19 cellular contexts compared by ENCODE assay signal in genomic region chr4:105679186-105679585, GRCh38. TPM values are rescaled to one million over a fixed set of nuclear protein-coding genes. Genes with fewer than 3 reads are reported as not detected.
DNase-seq lines count a peak whose midpoint lies in the region; ATAC-seq, FAIRE-seq and TF ChIP-seq lines count a peak whose summit lies in the region.
"Had no signal": no experiment of that assay in that cellular context is flagged by ENCODE, and none has a peak within 500 bp of the region (broad histone marks: within the 10 kb centered on the region; RNA-seq: fewer than 3 reads in every experiment).

No MANE protein-coding gene starts in this region.

- H3K4me2 ChIP-seq in SK-N-SH (no peak overlapping the region), PC-3 (ENCODE audit: low read length) (peak overlapping the region; percentile 35)
- H3K4me2 ChIP-seq: KMS-11, neural progenitor cell had no signal

- H3F3A ChIP-seq in SK-N-SH (replicated peaks; ENCODE audit: insufficient read depth), result no peaks in the 10 kb centered on the region
- peaks cover 7% of the 10 kb centered on the region for H3F3A ChIP-seq in PC-3 (ENCODE audit: low read length, unreplicated experiment)

- H3K9ac ChIP-seq in SK-N-SH, result no peak overlapping the region
- no peak overlapping the region for H3K9ac ChIP-seq in PC-3 (ENCODE audit: low read length)
- H3K9ac ChIP-seq: KMS-11, neural progenitor cell had no signal

- TSS peak; percentile 9 for BruUV-seq in PC-3 (replicated peaks; lab: Mats Ljungman, UMichigan)

- no peak for TF ChIP-seq RAD21 in SK-N-SH (IDR thresholded peaks at IDR 0.05; ENCODE audit: low read length)

- POLR2A ChIA-PET in SK-N-SH (lab: Yijun Ruan, JAX), result no interaction called here
- POLR2A ChIA-PET in PC-3 (lab: Charles Lee; ENCODE audit: unreplicated experiment), result no interaction called here

- H3K4me3 ChIP-seq in SK-N-SH (ENCODE audit: low read depth in 2 of 2, low read length in 1 of 2) (no peak overlapping the region), PC-3 (ENCODE audit: low read length) (no peak overlapping the region), small intestine (ENCODE audit: low read depth in 1 of 2, low read length in 2 of 2) (no peak overlapping the region)
- H3K4me3 ChIP-seq: ascending aorta, neural progenitor cell, vagina had no signal

- H3K9me2 ChIP-seq in SK-N-SH (no peaks in the 10 kb centered on the region), PC-3 (replicated peaks; ENCODE audit: low read length) (no peaks in the 10 kb centered on the region)

- CTCF ChIA-PET in SK-N-SH (lab: Yijun Ruan, JAX) (interaction anchor here (0.8 kb wide), 1 partner anchor 158 kb away, joined by 3 read pairs; no protein-coding TSS in a partner anchor), PC-3 (lab: Charles Lee) (no interaction called here)

- H3K27ac ChIP-seq in SK-N-SH (ENCODE audit: low read depth in 2 of 2, low read length in 1 of 2) (no peak overlapping the region), PC-3 (ENCODE audit: low read length) (no peak overlapping the region), small intestine (ENCODE audit: low read depth in 1 of 2, low read length in 1 of 2) (no peak overlapping the region)
- H3K27ac ChIP-seq: ascending aorta, KMS-11, neural progenitor cell, vagina had no signal

- TF ChIP-seq CTCF in SK-N-SH (IDR thresholded peaks at IDR 0.05) (no peak), PC-3 (conservative IDR thresholded peaks at IDR 0.05; ENCODE audit: low read depth, low read length) (no peak)

- TF ChIP-seq EP300 in SK-N-SH (IDR thresholded peaks at IDR 0.05; ENCODE audit: borderline replicate concordance in 1 of 2, low read depth in 1 of 2, low read length in 1 of 2), result no peak

- H4K20me1 ChIP-seq in SK-N-SH (ENCODE audit: insufficient read depth) (no peaks in the 10 kb centered on the region), PC-3 (ENCODE audit: low read length) (no peaks in the 10 kb centered on the region)

- H3K36me3 ChIP-seq in SK-N-SH (replicated peaks in 1 of 2; ENCODE audit: control insufficient read depth in 1 of 2, insufficient read depth in 2 of 2, low read length in 1 of 2), result peaks cover 25 to 33% of the 10 kb centered on the region in 2 experiments
- peaks cover 7% of the 10 kb centered on the region for H3K36me3 ChIP-seq in PC-3 (ENCODE audit: low read depth, low read length)
- H3K36me3 ChIP-seq in small intestine (ENCODE audit: control insufficient read depth in 2 of 2, insufficient read depth in 2 of 2, low read length in 2 of 2), result peaks cover 2 to 5% of the 10 kb centered on the region in 2 donors

- FAIRE-seq in small intestine (lab: Jason Lieb, UNC), result no peak

- H3K9me3 ChIP-seq in SK-N-SH (no peaks in the 10 kb centered on the region), PC-3 (ENCODE audit: low read length) (no peaks in the 10 kb centered on the region), small intestine (ENCODE audit: control insufficient read depth, low read depth) (no peaks in the 10 kb centered on the region)
- H3K9me3 ChIP-seq: ascending aorta, vagina had no signal

- H2AFZ ChIP-seq in SK-N-SH (ENCODE audit: low read depth) (no peak overlapping the region), PC-3 (ENCODE audit: low read length) (no peak overlapping the region)
- H2AFZ ChIP-seq: neural progenitor cell had no signal

- DNase-seq in SK-N-SH (no peak), PC-3 (peak; percentile 65), fibroblast of peridontal ligament (ENCODE audit: extremely low read depth) (peak; percentile 5), small intestine (peak; percentile 9), cerebellum (ENCODE audit: low spot score) (no peak)
- DNase-seq: ACHN; activated CD4-positive, alpha-beta T cell treated with anti-CD3 and anti-CD28 coated beads, Interleukin-2, amount 50 U/mL, for 1 hour; activated naive CD4-positive, alpha-beta T cell; DND-41; erythroblast; H7; NCI-H446 treated with DMSO at 0.1 percent for 48 hours had no signal

- H3K4me1 ChIP-seq in SK-N-SH (ENCODE audit: control insufficient read depth in 1 of 2, insufficient read depth in 2 of 2, low read depth in 1 of 2, low read length in 1 of 2) (0 out of 4 replicates have a peak, but pooled peaks cover 0 to 4% of the 10 kb centered on the region in 2 experiments), PC-3 (ENCODE audit: insufficient read depth, low read length) (peaks cover 54% of the 10 kb centered on the region), small intestine (ENCODE audit: control insufficient read depth in 2 of 2, insufficient read depth in 1 of 2, low read depth in 1 of 2, low read length in 1 of 2) (no peaks in the 10 kb centered on the region)
- H3K4me1 ChIP-seq: ascending aorta, neural progenitor cell, vagina had no signal

- H3K27me3 ChIP-seq in SK-N-SH (ENCODE audit: insufficient read depth) (no peaks in the 10 kb centered on the region), PC-3 (ENCODE audit: low read length) (no peaks in the 10 kb centered on the region), small intestine (ENCODE audit: control insufficient read depth in 2 of 2, insufficient read depth in 2 of 2, low read length in 2 of 2) (no peaks in the 10 kb centered on the region)
- H3K27me3 ChIP-seq: ascending aorta, neural progenitor cell, vagina had no signal

- intact Hi-C loops in PC-3 (cut with micrococcal nuclease), result loop anchor here (5.0 kb wide), 2 partner anchors 33 to 47 kb away; no protein-coding TSS in a partner anchor

- ATAC-seq in SK-N-SH treated with all-trans-retinoic acid at 6 μM for 48 hours (peak; percentile 84), PC-3 (peak; percentile 69), GM19463 (IDR thresholded peaks at IDR 0.05; ENCODE audit: unreplicated experiment) (no peak), HG03039 (IDR thresholded peaks at IDR 0.05; ENCODE audit: unreplicated experiment) (no peak)

- WGBS in SK-N-SH (ENCODE audit: low lambda C conversion rate), result 63% methylated on average over 2 of the region's 2 CpGs
- WGBS in small intestine, 3 donors, result 29 to 69% (median 58%) methylated on average over 2 of the region's 2 CpGs

- H3K79me2 ChIP-seq in SK-N-SH (ENCODE audit: insufficient read depth) (no peaks in the 10 kb centered on the region), PC-3 (ENCODE audit: low read length) (no peaks in the 10 kb centered on the region)

TF ChIP-seq in SK-N-SH treated with all-trans-retinoic acid at 6 μM for 48 hours, 23 proteins besides CTCF, POLR2A, EP300 and RAD21 (continues in another document):
- no peak for TF ChIP-seq ARNTL (CRISPR knock-in tag; IDR thresholded peaks at IDR 0.05; ENCODE audit: borderline replicate concordance, low read depth)
- no peak for TF ChIP-seq TSHZ2 (CRISPR knock-in tag; IDR thresholded peaks at IDR 0.05)

TF ChIP-seq in SK-N-SH, 30 proteins besides CTCF, POLR2A, EP300 and RAD21:
- TF ChIP-seq USF2 (IDR thresholded peaks at IDR 0.05; ENCODE audit: borderline replicate concordance, low read depth, low read length) (no peak), FOXJ3 (CRISPR knock-in tag; IDR thresholded peaks at IDR 0.05) (no peak), ELF1 (IDR thresholded peaks at IDR 0.05) (no peak), GABPA (IDR thresholded peaks at IDR 0.05; ENCODE audit: low read depth) (no peak), MXI1 (IDR thresholded peaks at IDR 0.05; ENCODE audit: low read depth, low read length) (no peak), IRF3 (IDR thresholded peaks at IDR 0.05; ENCODE audit: low read depth, low read length) (no peak), RFX5 (IDR thresholded peaks at IDR 0.05; ENCODE audit: low read length) (no peak), USF1 (IDR thresholded peaks at IDR 0.05; ENCODE audit: borderline replicate concordance, low read depth) (no peak), SMC3 (IDR thresholded peaks at IDR 0.05; ENCODE audit: low read depth, low read length) (no peak), TAF1 (IDR thresholded peaks at IDR 0.05; ENCODE audit: borderline replicate concordance, low read depth, low read length) (no peak), TCF12 (IDR thresholded peaks at IDR 0.05) (no peak)
TF ChIP-seq in SK-N-SH: peak in this region for 0.

RNA-seq across cellular contexts. Expression of gene INTS12, which starts 29.3 kb away (rescaled TPM):
- polyA plus RNA-seq in SK-N-SH (2012; rRNA removed), result 25.1 and 31.3 TPM in 2 replicates
- 28.1 and 31.3 TPM in 2 replicates for polyA plus RNA-seq in SK-N-SH (2012; cell fraction: cytosol; rRNA removed)
- 19.9 and 27.7 TPM in 2 replicates for polyA plus RNA-seq in SK-N-SH (2012; cell fraction: nucleus; rRNA removed)
- total RNA-seq in PC-3 (2014; rRNA removed), result 12.6 and 13.3 TPM in 2 replicates
- 10 to 100 TPM; 18.9 to 23.0 (median 20.1) TPM for polyA plus RNA-seq in small intestine
- total RNA-seq in cerebellum, result 20.9 TPM

RNA-seq across cellular contexts. Expression of gene GSTCD, which starts 29.4 kb away (rescaled TPM):
- polyA plus RNA-seq in SK-N-SH (2012; rRNA removed), result 4.8 and 7.1 TPM in 2 replicates
- 6.7 and 7.3 TPM in 2 replicates for polyA plus RNA-seq in SK-N-SH (2012; cell fraction: cytosol; rRNA removed)
- polyA plus RNA-seq in SK-N-SH (2012; cell fraction: nucleus; rRNA removed), result 6.2 and 6.6 TPM in 2 replicates
- total RNA-seq in PC-3 (2014; rRNA removed), result 12.1 and 15.4 TPM in 2 replicates
- 1 to 10 TPM; 1.4 to 5.0 (median 1.6) TPM for polyA plus RNA-seq in small intestine
- total RNA-seq in cerebellum, result 26.9 TPM

Comparison
In these comparisons a context has a peak if more than half of its experiments do, and no peak if none do; other contexts are left out.
1. ATAC-seq: peak in SK-N-SH treated with all-trans-retinoic acid at 6 μM for 48 hours (single experiment) and PC-3 (single experiment); none in GM19463 (single experiment) and HG03039 (single experiment).
2. DNase-seq: peak in PC-3 (single experiment), fibroblast of peridontal ligament (single experiment) and small intestine (single experiment); none in SK-N-SH (single experiment) and cerebellum (single experiment).